Comparison of ENCODE assay signal across 1 cellular context in genomic region chr9:77827104-77827784, GRCh38.
TF ChIP-seq lines count a peak whose summit lies in the region.

No MANE protein-coding gene starts in this region.

TF ChIP-seq in K562, 482 proteins besides CTCF, POLR2A, EP300 and RAD21 (continued from another document and continues in another):
- no peak for TF ChIP-seq CBX8 (IDR thresholded peaks at IDR 0.05; ENCODE audit: borderline replicate concordance, extremely low read depth, low read depth, low read length, poor library complexity, severe bottlenecking)
- TF ChIP-seq MBD2 (IDR thresholded peaks at IDR 0.05; ENCODE audit: borderline replicate concordance, low read depth), result peak; percentile 49; the same call in 1 of the 2 replicates
- peak; percentile 88; the same call in 1 of the 2 replicates for TF ChIP-seq ARID3A (IDR thresholded peaks at IDR 0.05; ENCODE audit: borderline replicate concordance, low read depth, low read length)
- peak; percentile 55; the same call in 1 of the 2 replicates for TF ChIP-seq CHAMP1 (IDR thresholded peaks at IDR 0.05)
- peak in 1 of 2 experiments; percentile 39; a peak in 1 of 4 replicates for TF ChIP-seq SRF (CRISPR knock-in tag; IDR thresholded peaks at IDR 0.05)
- TF ChIP-seq NBN (IDR thresholded peaks at IDR 0.05; ENCODE audit: low read depth), result 0 out of 2 replicates have a peak, but pooled peaks have one; percentile 67
- TF ChIP-seq SMAD4 (CRISPR knock-in tag; conservative IDR thresholded peaks at IDR 0.05), result peak; percentile 65
- no peak for TF ChIP-seq ZNF282 (CRISPR knock-in tag; IDR thresholded peaks at IDR 0.05)
- TF ChIP-seq PKNOX1 (IDR thresholded peaks at IDR 0.05), result peak; percentile 51; the same call in 1 of the 2 replicates
- peak; percentile 39; the same call in 1 of the 2 replicates for TF ChIP-seq MTA2 (IDR thresholded peaks at IDR 0.05; ENCODE audit: low read depth)
- peak; percentile 62 for TF ChIP-seq PML (IDR thresholded peaks at IDR 0.05; ENCODE audit: low read length)
- peak; percentile 77; the same call in 1 of the 2 replicates for TF ChIP-seq SMARCC2 (IDR thresholded peaks at IDR 0.05; ENCODE audit: low read depth)
- TF ChIP-seq NFIC (IDR thresholded peaks at IDR 0.05), result peak; percentile 63
- peak; percentile 55; the same call in 1 of the 2 replicates for TF ChIP-seq GATA2 (CRISPR knock-in tag; IDR thresholded peaks at IDR 0.05)
- TF ChIP-seq NR2C2 (CRISPR knock-in tag; IDR thresholded peaks at IDR 0.05), result no peak
- peak; percentile 50; the same call in 1 of the 2 replicates for TF ChIP-seq NR2C2 (tag; IDR thresholded peaks at IDR 0.05)
- peak; percentile 68 for TF ChIP-seq RNF2 (IDR thresholded peaks at IDR 0.05)
- TF ChIP-seq ZNF57 (CRISPR knock-in tag; IDR thresholded peaks at IDR 0.05), result peak; percentile 69; the same call in 1 of the 2 replicates
- TF ChIP-seq KLF10 (CRISPR knock-in tag; IDR thresholded peaks at IDR 0.05), result no peak
- TF ChIP-seq TCF7L2 (IDR thresholded peaks at IDR 0.05; ENCODE audit: low read depth, low read length), result peak; percentile 29; the same call in 1 of the 2 replicates
- peak; percentile 88 for TF ChIP-seq CBFA2T2 (conservative IDR thresholded peaks at IDR 0.05)
- no peak for TF ChIP-seq PCBP1 (IDR thresholded peaks at IDR 0.05; ENCODE audit: low read depth, low read length, poor library complexity, severe bottlenecking)
- TF ChIP-seq KDM1A (IDR thresholded peaks at IDR 0.05), result peak; percentile 86 to 88
- peak in 1 of 2 experiments; percentile 84; a peak in 2 of 4 replicates for TF ChIP-seq RCOR1 (IDR thresholded peaks at IDR 0.05; ENCODE audit: borderline replicate concordance in 1 of 2, low read depth in 2 of 2, low read length in 2 of 2)
- peak; percentile 92 for TF ChIP-seq ARID1B (IDR thresholded peaks at IDR 0.05)
- no peak for TF ChIP-seq NCOA4 (IDR thresholded peaks at IDR 0.05; ENCODE audit: partially characterized antibody)
- TF ChIP-seq ATF7 (IDR thresholded peaks at IDR 0.05), result 0 out of 2 replicates have a peak, but pooled peaks have one; percentile 42
- TF ChIP-seq JUND (IDR thresholded peaks at IDR 0.05; ENCODE audit: borderline replicate concordance, low read depth, low read length), result peak; percentile 58; the same call in 1 of the 2 replicates
- peak; percentile 39; the same call in 1 of the 3 replicates for TF ChIP-seq JUND (tag; IDR thresholded peaks at IDR 0.05; ENCODE audit: borderline replicate concordance, low read depth, low read length)
- no peak for TF ChIP-seq PREB (CRISPR knock-in tag; IDR thresholded peaks at IDR 0.05)
- no peak for TF ChIP-seq CHCHD3 (CRISPR knock-in tag; IDR thresholded peaks at IDR 0.05)
- peak; percentile 91 for TF ChIP-seq DPF2 (IDR thresholded peaks at IDR 0.05)
- no peak for TF ChIP-seq XRCC5 (IDR thresholded peaks at IDR 0.05; ENCODE audit: low read depth, low read length)
- TF ChIP-seq SOX6 (IDR thresholded peaks at IDR 0.05), result peak; percentile 82; the same call in 1 of the 2 replicates
- peak; percentile 70 for TF ChIP-seq ZNF316 (IDR thresholded peaks at IDR 0.05)
- no peak for TF ChIP-seq SFPQ (IDR thresholded peaks at IDR 0.05; ENCODE audit: low read depth, low read length)
- TF ChIP-seq ZBTB2 (IDR thresholded peaks at IDR 0.05), result 0 out of 2 replicates have a peak, but pooled peaks have one; percentile 25
- no peak for TF ChIP-seq ZBTB17 (CRISPR knock-in tag; IDR thresholded peaks at IDR 0.05)
- TF ChIP-seq PRMT5 (CRISPR knock-in tag; IDR thresholded peaks at IDR 0.05), result no peak
- peak in 1 of 2 experiments; percentile 99 for TF ChIP-seq AFF1 (IDR thresholded peaks at IDR 0.05; ENCODE audit: low read depth in 1 of 2, partially characterized antibody in 2 of 2)
- no peak for TF ChIP-seq THRB (CRISPR knock-in tag; conservative IDR thresholded peaks at IDR 0.05)
- peak; percentile 75 for TF ChIP-seq SMARCE1 (IDR thresholded peaks at IDR 0.05)
- peak; percentile 37; the same call in 1 of the 2 replicates for TF ChIP-seq ZNF395 (CRISPR knock-in tag; IDR thresholded peaks at IDR 0.05)
- peak; percentile 61 to 79; a peak in 3 of 4 replicates for TF ChIP-seq TRIM24 (IDR thresholded peaks at IDR 0.05)
